Comparison of ENCODE assay signal across 23 cellular contexts in the genomic region with DNA sequence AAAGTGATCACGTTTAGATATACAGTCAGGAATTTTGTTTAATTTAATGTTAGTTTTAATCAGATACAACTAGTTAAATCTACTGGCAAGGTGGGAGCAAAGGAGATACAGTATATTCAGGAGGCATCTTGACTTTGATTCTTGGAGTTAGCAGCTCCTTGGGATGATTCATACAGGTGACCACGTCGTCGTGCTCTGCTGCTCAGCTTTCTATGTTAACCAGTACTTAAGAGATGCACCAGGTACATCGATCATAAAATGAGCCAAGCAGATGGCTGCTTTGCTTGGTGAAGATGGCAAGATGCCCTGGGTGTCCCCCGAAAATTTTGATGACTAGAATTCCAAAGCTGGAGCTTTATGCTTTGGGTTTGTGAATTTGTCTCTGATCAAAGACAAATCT.
"Had no signal": no experiment of that assay in that cellular context is flagged by ENCODE, and none has a peak within 500 bp of the region (broad histone marks: within the 10 kb centered on the region; RNA-seq: fewer than 3 reads in every experiment).

No MANE protein-coding gene starts in this region.

- H3K27me3 ChIP-seq: dorsolateral prefrontal cortex, neural progenitor cell, pancreas, right lobe of liver, suprapubic skin, thyroid gland had no signal

- FAIRE-seq: pancreas, urothelium cell line had no signal

- H3K36me3 ChIP-seq: neural progenitor cell, pancreas, right lobe of liver, suprapubic skin, thyroid gland had no signal

- H3K27ac ChIP-seq: neural progenitor cell, pancreas, right lobe of liver, suprapubic skin, thyroid gland had no signal

- H3K9me3 Mint-ChIP-seq: memory B cell; natural killer cell treated with Interleukin-12 subunit alpha and Interleukin-12 subunit beta and Interleukin-15 and Interleukin-18, amount 100 ng/mL, for 72 hours; stimulated activated effector memory CD8-positive, alpha-beta T cell treated with anti-CD3 and anti-CD28 coated beads, Interleukin-12 subunit alpha, Interleukin-12 subunit beta, amount 100 ng/mL, for 72 hours; type B pancreatic cell had no signal

- DNase-seq: cortex of kidney; dorsolateral prefrontal cortex; effector CD8-positive, alpha-beta T cell; foreskin melanocyte; hippocampal formation; occipital lobe; pancreas; retina; right lobe of liver; stimulated activated CD4-positive, alpha-beta T cell treated with anti-CD3 and anti-CD28 coated beads, Interleukin-4, amount 100 ng/mL, for 1 hour; stimulated activated CD8-positive, alpha-beta memory T cell treated with anti-CD3 and anti-CD28 coated beads, Interleukin-4, amount 100 ng/mL, for 48 hours; stimulated activated naive CD8-positive, alpha-beta T cell treated with anti-CD3 and anti-CD28 coated beads, Interleukin-15, Interleukin-2, amounts not matched to agents 100 U/mL and 50 U/mL, for 24 hours; thyroid gland had no signal

- H3K9me3 ChIP-seq: pancreas, right lobe of liver, suprapubic skin, thyroid gland had no signal

- H3K27ac Mint-ChIP-seq: memory B cell; mesothelial cell of epicardium; natural killer cell treated with Interleukin-12 subunit alpha and Interleukin-12 subunit beta and Interleukin-15 and Interleukin-18, amount 100 ng/mL, for 72 hours; neural progenitor cell; progenitor cell of endocrine pancreas; stimulated activated effector memory CD8-positive, alpha-beta T cell treated with anti-CD3 and anti-CD28 coated beads, Interleukin-12 subunit alpha, Interleukin-12 subunit beta, amount 100 ng/mL, for 72 hours; type B pancreatic cell had no signal

- H3K4me3 ChIP-seq: dorsolateral prefrontal cortex, neural progenitor cell, pancreas, right lobe of liver, suprapubic skin, thyroid gland had no signal

- H3K4me2 ChIP-seq: neural progenitor cell had no signal

- H3K4me1 ChIP-seq: pancreas, right lobe of liver, thyroid gland had no signal

- H3K4me3 Mint-ChIP-seq: mesothelial cell of epicardium; natural killer cell treated with Interleukin-12 subunit alpha and Interleukin-12 subunit beta and Interleukin-15 and Interleukin-18, amount 100 ng/mL, for 72 hours; neural progenitor cell; stimulated activated effector memory CD8-positive, alpha-beta T cell treated with anti-CD3 and anti-CD28 coated beads, Interleukin-12 subunit alpha, Interleukin-12 subunit beta, amount 100 ng/mL, for 72 hours; type B pancreatic cell had no signal

- H3K9ac ChIP-seq: neural progenitor cell had no signal

- H3K27me3 Mint-ChIP-seq: memory B cell, progenitor cell of endocrine pancreas, type B pancreatic cell had no signal

- H3K36me3 Mint-ChIP-seq: mesothelial cell of epicardium; natural killer cell treated with Interleukin-12 subunit alpha and Interleukin-12 subunit beta and Interleukin-15 and Interleukin-18, amount 100 ng/mL, for 72 hours; stimulated activated effector memory CD8-positive, alpha-beta T cell treated with anti-CD3 and anti-CD28 coated beads, Interleukin-12 subunit alpha, Interleukin-12 subunit beta, amount 100 ng/mL, for 72 hours had no signal

- ATAC-seq: left lobe of liver; natural killer cell treated with Interleukin-12 subunit alpha and Interleukin-12 subunit beta and Interleukin-15 and Interleukin-18, amount 100 ng/mL, for 72 hours; pancreas; right lobe of liver; stimulated activated effector memory CD8-positive, alpha-beta T cell treated with anti-CD3 and anti-CD28 coated beads, Interleukin-12 subunit alpha, Interleukin-12 subunit beta, amount 100 ng/mL, for 72 hours; stimulated activated naive CD8-positive, alpha-beta T cell treated with anti-CD3 and anti-CD28 coated beads, Interleukin-15, Interleukin-2, amounts not matched to agents 100 U/mL and 50 U/mL, for 24 hours had no signal
